Comparison of ENCODE assay signal across 1 cellular context in the genomic region with DNA sequence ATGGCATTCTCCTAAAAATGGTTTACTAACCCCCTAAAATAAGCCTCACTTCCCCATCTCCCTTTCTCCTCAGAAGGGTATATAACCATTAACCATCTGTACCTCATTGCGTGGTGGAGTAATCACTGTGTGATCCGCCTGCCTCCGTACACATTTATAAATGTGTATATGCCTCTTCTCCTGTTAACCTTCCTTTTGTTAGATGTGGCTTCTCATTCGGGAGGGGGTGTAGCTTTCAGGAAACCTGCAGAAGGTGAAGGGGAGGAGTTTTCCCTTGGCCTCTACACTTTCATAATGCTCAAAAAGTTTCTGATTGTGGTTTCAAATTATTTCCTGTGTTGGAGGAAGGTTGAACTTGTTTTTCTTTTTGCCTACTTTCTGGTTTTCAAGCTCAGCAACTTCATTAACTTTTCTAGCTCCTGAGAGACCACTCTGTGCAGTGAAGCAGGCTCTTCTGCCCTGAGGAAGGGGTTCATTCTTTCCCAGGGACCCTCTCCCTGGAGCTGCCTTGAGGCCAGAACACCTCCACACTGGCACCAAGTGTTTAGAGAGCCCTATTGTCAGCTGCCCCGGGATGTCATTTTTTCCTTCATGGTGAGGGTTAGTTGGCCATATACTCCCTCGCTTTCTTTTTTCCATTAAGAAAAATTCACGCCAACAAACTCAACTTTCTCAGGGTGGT.
TF ChIP-seq lines count a peak whose summit lies in the region.

No MANE protein-coding gene starts in this region.

TF ChIP-seq in IMR-90, 13 proteins besides CTCF, POLR2A, EP300 and RAD21:
- TF ChIP-seq FOS (IDR thresholded peaks at IDR 0.05; ENCODE audit: low read depth, low read length) (no peak), MAZ (IDR thresholded peaks at IDR 0.05; ENCODE audit: borderline replicate concordance, low read depth, low read length) (no peak), CEBPB (IDR thresholded peaks at IDR 0.05; ENCODE audit: low read depth, low read length) (no peak), ELK1 (IDR thresholded peaks at IDR 0.05; ENCODE audit: borderline replicate concordance, low read depth, low read length) (no peak), RFX5 (IDR thresholded peaks at IDR 0.05; ENCODE audit: low read depth, low read length) (no peak), CHD1 (IDR thresholded peaks at IDR 0.05; ENCODE audit: low read depth, low read length) (no peak), SMC3 (IDR thresholded peaks at IDR 0.05; ENCODE audit: low read depth, low read length) (no peak), NFE2L2 (IDR thresholded peaks at IDR 0.05; ENCODE audit: low read depth, low read length) (no peak), MAFK (IDR thresholded peaks at IDR 0.05; ENCODE audit: low read depth, low read length) (no peak), BHLHE40 (IDR thresholded peaks at IDR 0.05; ENCODE audit: low read depth, low read length) (no peak), MXI1 (IDR thresholded peaks at IDR 0.05; ENCODE audit: borderline replicate concordance, low read depth, low read length) (no peak), RCOR1 (IDR thresholded peaks at IDR 0.05; ENCODE audit: insufficient replicate concordance, low read length) (no peak)
- TF ChIP-seq, protein P1, sequence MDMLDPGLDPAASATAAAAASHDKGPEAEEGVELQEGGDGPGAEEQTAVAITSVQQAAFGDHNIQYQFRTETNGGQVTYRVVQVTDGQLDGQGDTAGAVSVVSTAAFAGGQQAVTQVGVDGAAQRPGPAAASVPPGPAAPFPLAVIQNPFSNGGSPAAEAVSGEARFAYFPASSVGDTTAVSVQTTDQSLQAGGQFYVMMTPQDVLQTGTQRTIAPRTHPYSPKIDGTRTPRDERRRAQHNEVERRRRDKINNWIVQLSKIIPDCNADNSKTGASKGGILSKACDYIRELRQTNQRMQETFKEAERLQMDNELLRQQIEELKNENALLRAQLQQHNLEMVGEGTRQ (IDR thresholded peaks at IDR 0.05; ENCODE audit: low read depth, low read length), result no peak
